24 cellular contexts compared by ENCODE assay signal in genomic region chr16:3884398-3884797, GRCh38. TPM values are rescaled to one million over a fixed set of nuclear protein-coding genes. Genes with fewer than 3 reads are reported as not detected.
DNase-seq lines count a peak whose midpoint lies in the region; ATAC-seq, FAIRE-seq and TF ChIP-seq lines count a peak whose summit lies in the region.
"Had no signal": no experiment of that assay in that cellular context is flagged by ENCODE, and none has a peak within 500 bp of the region (broad histone marks: within the 10 kb centered on the region; RNA-seq: fewer than 3 reads in every experiment).

No MANE protein-coding gene starts in this region.

- WGBS in HepG2 (ENCODE audit: low lambda C conversion rate), result 34% methylated on average over 6 of the region's 6 CpGs
- 4% methylated on average over 2 of the region's 6 CpGs for WGBS in right lobe of liver (ENCODE audit: insufficient coverage, low coverage, low lambda C conversion rate, missing lambda C conversion rate)

- peaks cover 1% of the 10 kb centered on the region for H4K20me1 ChIP-seq in HepG2 (ENCODE audit: insufficient read depth, low read length)

- no TSS peak for BruUV-seq in HepG2 (replicated peaks; lab: Mats Ljungman, UMichigan)

- TF ChIP-seq RAD21 in HepG2 (CRISPR knock-in tag; IDR thresholded peaks at IDR 0.05), result no peak

- H3K27ac ChIP-seq in RWPE2 (ENCODE audit: poor library complexity, severe bottlenecking) (no peak overlapping the region), HepG2 (ENCODE audit: extremely low read length, insufficient read depth, low read length) (no peak overlapping the region), right lobe of liver (peak overlapping the region in 2 of 3 donors; percentile 64 to 71)
- H3K27ac ChIP-seq: BLaER1 had no signal

- TF ChIP-seq EP300 in HepG2 (IDR thresholded peaks at IDR 0.05; ENCODE audit: low read depth in 2 of 2, low read length in 2 of 2) (no peak), HepG2 (CRISPR knock-in tag; IDR thresholded peaks at IDR 0.05; ENCODE audit: borderline replicate concordance) (no peak)

- H3K4me3 ChIP-seq in RWPE2 (ENCODE audit: severe bottlenecking), result no peak overlapping the region
- H3K4me3 ChIP-seq in HepG2 (replicated peaks in 1 of 3; ENCODE audit: insufficient read depth in 1 of 3, low read depth in 2 of 3, low read length in 3 of 3), result no peak overlapping the region
- peak overlapping the region in 1 of 3 donors; percentile 9 for H3K4me3 ChIP-seq in right lobe of liver
- H3K4me3 ChIP-seq: BLaER1 had no signal

- H3K27me3 ChIP-seq in RWPE2 (ENCODE audit: insufficient read depth, poor library complexity, severe bottlenecking) (no peaks in the 10 kb centered on the region), HepG2 (ENCODE audit: control insufficient read depth in 1 of 2, insufficient read depth in 2 of 2, low read length in 2 of 2) (no peaks in the 10 kb centered on the region; a peak in 2 of 5 replicates), right lobe of liver (no peaks in the 10 kb centered on the region)
- H3K27me3 ChIP-seq: BE2C, BLaER1 had no signal

- intact Hi-C loops in HepG2 (cut with micrococcal nuclease; ENCODE audit: unreplicated experiment), result no loop called here
- intact Hi-C loops in right lobe of liver (cut with DNase I), result no loop called here

- H3K9ac ChIP-seq in HepG2 (ENCODE audit: insufficient read depth, low read depth, low read length), result no peak overlapping the region
- H3K9ac ChIP-seq: BLaER1 had no signal

- in situ Hi-C loops in HepG2 (cut with HindIII; ENCODE audit: extremely low pct_ligation_motif_present, low pct_unique_long_range_greater_than_20kb), result no loop called here

- no peaks in the 10 kb centered on the region for H3K36me3 ChIP-seq in RWPE2 (ENCODE audit: low read depth)
- no peaks in the 10 kb centered on the region for H3K36me3 ChIP-seq in HepG2 (replicated peaks in 1 of 2; ENCODE audit: control insufficient read depth in 1 of 2, insufficient read depth in 2 of 2, low read length in 2 of 2)
- no peaks in the 10 kb centered on the region for H3K36me3 ChIP-seq in right lobe of liver
- H3K36me3 ChIP-seq: BE2C, BLaER1 had no signal

- no peak for FAIRE-seq in HepG2 (lab: Jason Lieb, UNC)
- FAIRE-seq: A204.1, D721Med, G401.6, GM12891, GM19239 had no signal

- TF ChIP-seq POLR2A in HepG2 (IDR thresholded peaks at IDR 0.05; ENCODE audit: insufficient read depth in 1 of 2, low read depth in 2 of 2, low read length in 2 of 2) (no peak), right lobe of liver (IDR thresholded peaks at IDR 0.05) (no peak)

- TF ChIP-seq CTCF in RWPE2 (IDR thresholded peaks at IDR 0.05; ENCODE audit: poor library complexity, severe bottlenecking) (no peak), HepG2 (CRISPR knock-in tag; IDR thresholded peaks at IDR 0.05) (no peak), right lobe of liver (IDR thresholded peaks at IDR 0.05) (no peak)

- CTCF ChIA-PET in HepG2 (lab: Yijun Ruan, JAX; ENCODE audit: low intra/inter-chr PET ratio, low total read pairs), result no interaction called here

- no peak overlapping the region for H3K4me2 ChIP-seq in HepG2 (ENCODE audit: low read depth, low read length)
- H3K4me2 ChIP-seq: BLaER1 had no signal

- POLR2A ChIA-PET in HepG2 (lab: Yijun Ruan, JAX), result no interaction called here

- H3K9me3 ChIP-seq in RWPE2 (ENCODE audit: severe bottlenecking), result no peaks in the 10 kb centered on the region
- no peaks in the 10 kb centered on the region for H3K9me3 ChIP-seq in HepG2 (ENCODE audit: low read length)
- no peaks in the 10 kb centered on the region for H3K9me3 ChIP-seq in right lobe of liver
- H3K9me3 ChIP-seq: BE2C, BLaER1, Caco-2 had no signal

- no peak for ATAC-seq in RWPE2 (ENCODE audit: low read depth)
- no peak for ATAC-seq in SK-N-SH treated with all-trans-retinoic acid at 6 μM for 48 hours
- no peak for ATAC-seq in HepG2
- ATAC-seq in right lobe of liver, result peak; percentile 24 to 56 (median 35)
- ATAC-seq in GM21367 (IDR thresholded peaks at IDR 0.05; ENCODE audit: unreplicated experiment), result no peak
- ATAC-seq: CD8-positive, alpha-beta T cell had no signal

- DNase-seq in RWPE2 (ENCODE audit: low spot score) (peak; percentile 2), HepG2 (ENCODE audit: low spot score) (peak; percentile 27), right lobe of liver (no peak), NCI-H82 (lab: John Stamatoyannopoulos, UW) (no peak), cerebellum (ENCODE audit: low spot score) (no peak)
- DNase-seq in activated CD4-positive, alpha-beta T cell treated with anti-CD3 and anti-CD28 coated beads, Interleukin-2, amount 50 U/mL, for 4 hours, result no peak
- DNase-seq: 8988T; ACHN; BE2C; C1 segment of cervical spinal cord; Caco-2; Calu3; CD4-positive, alpha-beta T cell; CD8-positive, alpha-beta T cell; DMS79 treated with DMSO at 0.1 percent for 48 hours; GF-D8 had no signal

- H2AFZ ChIP-seq in HepG2 (ENCODE audit: low read length), result no peak overlapping the region

- H3K79me2 ChIP-seq in HepG2 (ENCODE audit: insufficient read depth, low read length), result peaks cover 3% of the 10 kb centered on the region

- H3K4me1 ChIP-seq in RWPE2 (ENCODE audit: insufficient read depth, poor library complexity, severe bottlenecking) (no peaks in the 10 kb centered on the region), HepG2 (ENCODE audit: insufficient read depth, low read length) (peaks cover 42% of the 10 kb centered on the region), right lobe of liver (peaks cover 0 to 12% (median 4%) of the 10 kb centered on the region in 4 donors)
- H3K4me1 ChIP-seq: BE2C, Caco-2 had no signal

TF ChIP-seq in SK-N-SH treated with all-trans-retinoic acid at 6 μM for 48 hours, 23 proteins besides CTCF, POLR2A, EP300 and RAD21:
- TF ChIP-seq ZC3H10 (CRISPR knock-in tag; IDR thresholded peaks at IDR 0.05) (no peak), CSDC2 (CRISPR knock-in tag; IDR thresholded peaks at IDR 0.05) (no peak), TCF4 (CRISPR knock-in tag; IDR thresholded peaks at IDR 0.05; ENCODE audit: borderline replicate concordance) (peak; percentile 18; the same call in 1 of the 2 replicates)

TF ChIP-seq in HepG2, 621 proteins besides CTCF, POLR2A, EP300 and RAD21:
- no peak for TF ChIP-seq THYN1 (CRISPR knock-in tag; IDR thresholded peaks at IDR 0.05; ENCODE audit: borderline replicate concordance, low read depth)
- 0 out of 2 replicates have a peak, but pooled peaks have one; percentile 37 for TF ChIP-seq ARID3A (IDR thresholded peaks at IDR 0.05; ENCODE audit: low read depth, low read length)
- TF ChIP-seq TIGD3 (CRISPR knock-in tag; IDR thresholded peaks at IDR 0.05; ENCODE audit: borderline replicate concordance), result no peak
- TF ChIP-seq HNF4A (CRISPR knock-in tag; IDR thresholded peaks at IDR 0.05), result 0 out of 2 replicates have a peak, but pooled peaks have one; percentile 13
- peak; percentile 34; the same call in 1 of the 2 replicates for TF ChIP-seq BCL6 (CRISPR knock-in tag; IDR thresholded peaks at IDR 0.05)
TF ChIP-seq in HepG2: peak in this region for 3.

RNA-seq across cellular contexts. Expression of gene CREBBP, which starts 3.9 kb away (rescaled TPM):
- total RNA-seq in HepG2 (2016; rRNA removed; fragmentation: Illumina TruSeq; extraction: Trizol) (9.6 and 10.4 TPM in 2 replicates), right lobe of liver (10 to 100 TPM; 18.1 to 39.8 (median 29.2) TPM), cerebellum (58.8 TPM)
- total RNA-seq in HepG2 (2016; cell fraction: cytosol; rRNA removed; fragmentation: Illumina TruSeq; extraction: Trizol; ENCODE audit: low read depth), result 21.4 and 21.7 TPM in 2 replicates
- 8.9 and 11.4 TPM in 2 replicates for total RNA-seq in HepG2 (2016; cell fraction: insoluble cytoplasmic fraction; rRNA removed; fragmentation: Illumina TruSeq; extraction: Trizol)
- total RNA-seq in HepG2 (2016; cell fraction: membrane; rRNA removed; fragmentation: Illumina TruSeq; extraction: Trizol), result 11.2 TPM in 2 replicates
- 22.2 and 24.6 TPM in 2 replicates for total RNA-seq in HepG2 (2016; cell fraction: nucleus; rRNA removed; fragmentation: Illumina TruSeq; extraction: Trizol)
- polyA plus RNA-seq in HepG2 (2011; rRNA removed), result 5.3 and 5.6 TPM in 2 replicates
- 2.9 and 3.6 TPM in 2 replicates for polyA plus RNA-seq in HepG2 (2011; cell fraction: cytosol; rRNA removed)
- polyA plus RNA-seq in HepG2 (2011; cell fraction: nucleus; rRNA removed), result 14.4 and 16.2 TPM in 2 replicates
- 18.0 and 18.4 TPM in 2 replicates for polyA plus RNA-seq in HepG2 (2012)
- 0.49 and 1.1 TPM in 2 replicates for polyA plus RNA-seq in HepG2 (2016; cell fraction: cytosol; fragmentation: Illumina TruSeq; extraction: Trizol; ENCODE audit: low read depth)
- polyA plus RNA-seq in HepG2 (2016; cell fraction: insoluble cytoplasmic fraction; fragmentation: Illumina TruSeq; extraction: Trizol; ENCODE audit: low read depth), result 8.4 and 12.7 TPM in 2 replicates
- 1.4 and 1.6 TPM in 2 replicates for polyA plus RNA-seq in HepG2 (2016; cell fraction: membrane; fragmentation: Illumina TruSeq; extraction: Trizol; ENCODE audit: low read depth)
- polyA plus RNA-seq in HepG2 (2016; cell fraction: nucleus; fragmentation: Illumina TruSeq; extraction: Trizol; ENCODE audit: insufficient read depth, low read depth), result 29.7 and 36.9 TPM in 2 replicates
- 22.8 and 23.5 TPM in 2 replicates for polyA minus RNA-seq in HepG2 (2011; rRNA and poly(A)+ RNA removed; ENCODE audit: low replicate concordance)
- 22.0 and 23.0 TPM in 2 replicates for polyA minus RNA-seq in HepG2 (2011; cell fraction: cytosol; rRNA and poly(A)+ RNA removed)
- polyA minus RNA-seq in HepG2 (2011; cell fraction: nucleus; rRNA and poly(A)+ RNA removed), result 37.7 and 49.0 TPM in 2 replicates

Comparison
In these comparisons a context has a peak if more than half of its experiments do, and no peak if none do; other contexts are left out.
1. ATAC-seq: peak in right lobe of liver (4 of 4); none in RWPE2 (single experiment), SK-N-SH treated with all-trans-retinoic acid at 6 μM for 48 hours (single experiment), HepG2 (single experiment) and GM21367 (single experiment).
2. DNase-seq: peak in RWPE2 (single experiment) and HepG2 (single experiment); none in right lobe of liver (0 of 3), activated CD4-positive, alpha-beta T cell treated with anti-CD3 and anti-CD28 coated beads, Interleukin-2, amount 50 U/mL, for 4 hours (0 of 2), NCI-H82 (single experiment) and cerebellum (single experiment).
3. H3K27ac ChIP-seq: peak in right lobe of liver (2 of 3); none in RWPE2 (single experiment) and HepG2 (single experiment).